15 cellular contexts compared by ENCODE assay signal in the genomic region with DNA sequence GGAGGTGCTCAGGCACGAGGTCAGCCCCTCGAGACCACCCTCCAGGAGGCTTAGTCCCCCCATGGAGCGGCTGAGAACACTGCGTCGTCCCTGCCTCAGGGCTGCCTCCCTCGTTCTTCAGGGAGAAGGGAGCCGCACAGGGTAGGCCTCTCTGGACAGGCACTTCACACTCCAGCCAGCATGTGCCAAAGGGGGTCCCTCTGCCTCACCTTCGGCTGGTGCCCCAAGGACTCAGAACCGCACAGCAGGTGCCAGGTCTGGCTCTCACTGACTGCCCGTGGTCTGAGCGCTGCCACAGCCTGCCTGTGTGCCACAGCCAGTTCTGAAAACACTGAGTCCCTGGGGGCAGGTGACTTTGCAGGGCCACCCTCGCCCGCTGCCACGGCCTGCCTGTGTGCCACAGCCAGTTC. TPM values are rescaled to one million over a fixed set of nuclear protein-coding genes. Genes with fewer than 3 reads are reported as not detected.
A peak's percentile ranks its signal among the peaks of the same experiment; 100 is the strongest.
DNase-seq lines count a peak whose midpoint lies in the region; ATAC-seq and TF ChIP-seq lines count a peak whose summit lies in the region.
"Had no signal": no experiment of that assay in that cellular context is flagged by ENCODE, and none has a peak within 500 bp of the region (broad histone marks: within the 10 kb centered on the region; RNA-seq: fewer than 3 reads in every experiment).

No MANE protein-coding gene starts in this region.

- no peak for TF ChIP-seq POLR2A in body of pancreas (IDR thresholded peaks at IDR 0.05)

- no peaks in the 10 kb centered on the region for H3K27me3 ChIP-seq in DND-41 (ENCODE audit: insufficient read depth, low read length, poor library complexity)
- no peaks in the 10 kb centered on the region for H3K27me3 ChIP-seq in OCI-LY1 (ENCODE audit: insufficient read depth, low read length)
- peaks cover 0 to 15% of the 10 kb centered on the region in 2 donors for H3K27me3 ChIP-seq in body of pancreas

- no peaks in the 10 kb centered on the region for H3K4me1 ChIP-seq in DND-41 (ENCODE audit: insufficient read depth, low read length)
- peaks cover 41% of the 10 kb centered on the region for H3K4me1 ChIP-seq in OCI-LY1 (ENCODE audit: insufficient read depth, low read length, severe bottlenecking)
- no peaks in the 10 kb centered on the region for H3K4me1 ChIP-seq in body of pancreas

- H3K27ac Mint-ChIP-seq in stimulated activated naive B cell treated with anti-CD40 and anti-IgM and Interleukin-4, amounts not matched to agents 10 μg/mL and 1 μg/mL and 100 μg/mL, for 72 hours: peak overlapping the region; percentile 86

- WGBS in body of pancreas, 2 donors: 60 to 83% methylated on average over 1 to 14 of the region's 14 CpGs

- H3F3A ChIP-seq in OCI-LY1 (ENCODE audit: insufficient read depth, low read length): no peaks in the 10 kb centered on the region; the same call in 1 of the 2 replicates

- 0 out of 3 replicates have a peak, but pooled peaks have one; percentile 7 for ATAC-seq in DND-41 (ENCODE audit: insufficient read depth, low read depth)
- peak; percentile 19 for ATAC-seq in left lobe of liver
- peak; percentile 26 to 39 for ATAC-seq in stimulated activated naive B cell treated with anti-CD40 and anti-IgM and Interleukin-4, amounts not matched to agents 10 μg/mL and 1 μg/mL and 100 μg/mL, for 72 hours (replicated peaks)
- no peak for ATAC-seq in GM21737 (IDR thresholded peaks at IDR 0.05; ENCODE audit: unreplicated experiment)
- ATAC-seq in body of pancreas: no peak

- peaks cover 42 to 73% of the 10 kb centered on the region in 2 donors for H3K4me1 Mint-ChIP-seq in stimulated activated naive B cell treated with anti-CD40 and anti-IgM and Interleukin-4, amounts not matched to agents 10 μg/mL and 1 μg/mL and 100 μg/mL, for 72 hours

- peaks cover 33 to 38% of the 10 kb centered on the region in 2 donors for H3K36me3 Mint-ChIP-seq in stimulated activated naive B cell treated with anti-CD40 and anti-IgM and Interleukin-4, amounts not matched to agents 10 μg/mL and 1 μg/mL and 100 μg/mL, for 72 hours

- no peaks in the 10 kb centered on the region for H3K9me3 Mint-ChIP-seq in stimulated activated naive B cell treated with anti-CD40 and anti-IgM and Interleukin-4, amounts not matched to agents 10 μg/mL and 1 μg/mL and 100 μg/mL, for 72 hours

- no peak overlapping the region for H3K27ac ChIP-seq in DND-41 (ENCODE audit: low read length)
- H3K27ac ChIP-seq in OCI-LY1 (ENCODE audit: low read depth, low read length, poor library complexity, severe bottlenecking): peak overlapping the region; percentile 92
- no peak overlapping the region for H3K27ac ChIP-seq in body of pancreas
- H3K27ac ChIP-seq: PC-9 had no signal

- H3K9ac ChIP-seq in DND-41 (ENCODE audit: low read depth, low read length): no peak overlapping the region
- H3K9ac ChIP-seq in OCI-LY1 (ENCODE audit: low read length): peak overlapping the region; percentile 44; the same call in 1 of the 2 replicates
- H3K9ac ChIP-seq: SK-N-SH had no signal

- H3K4me3 ChIP-seq in DND-41 (ENCODE audit: low read depth in 1 of 2, low read length in 2 of 2) (no peak overlapping the region), OCI-LY1 (ENCODE audit: low read depth, low read length, poor library complexity, severe bottlenecking) (peak overlapping the region; percentile 25), body of pancreas (no peak overlapping the region)
- H3K4me3 ChIP-seq: PC-9 had no signal

- H3K36me3 ChIP-seq in DND-41 (ENCODE audit: insufficient read depth, low read length) (no peaks in the 10 kb centered on the region; the same call in 1 of the 2 replicates), OCI-LY1 (ENCODE audit: insufficient read depth, low read length) (peaks cover 5% of the 10 kb centered on the region; the same call in 1 of the 2 replicates), body of pancreas (replicated peaks in 1 of 2; ENCODE audit: insufficient read depth in 1 of 2, low read depth in 2 of 2) (no peaks in the 10 kb centered on the region)

- H3K4me2 ChIP-seq in DND-41 (ENCODE audit: insufficient read depth, low read length): no peak overlapping the region
- peak overlapping the region; percentile 51; the same call in 1 of the 2 replicates for H3K4me2 ChIP-seq in OCI-LY1 (ENCODE audit: low read length)
- H3K4me2 ChIP-seq: PC-9, SK-N-SH had no signal

- H3K9me2 ChIP-seq in OCI-LY1 (ENCODE audit: low read depth, low read length): no peaks in the 10 kb centered on the region
- H3K9me2 ChIP-seq: SK-N-SH had no signal

- DNase-seq in DND-41 (no peak), left lobe of liver (ENCODE audit: low spot score) (no peak), body of pancreas (no peak), NK-92 (lab: John Stamatoyannopoulos, UW; ENCODE audit: unreplicated experiment) (no peak)
- DNase-seq in stimulated activated naive B cell treated with anti-CD40 and anti-IgM and Interleukin-4, amounts not matched to agents 10 μg/mL and 1 μg/mL and 100 μg/mL, for 72 hours: peak; percentile 33
- DNase-seq: C1 segment of cervical spinal cord, DMS 273 treated with DMSO at 0.1 percent for 48 hours, NCI-H1092, NCI-H187, NCI-H69, PC-9, Right ventricle myocardium superior had no signal

- H3K4me3 Mint-ChIP-seq in stimulated activated naive B cell treated with anti-CD40 and anti-IgM and Interleukin-4, amounts not matched to agents 10 μg/mL and 1 μg/mL and 100 μg/mL, for 72 hours: peak overlapping the region; percentile 70

- TF ChIP-seq CTCF in DND-41 (IDR thresholded peaks at IDR 0.05; ENCODE audit: borderline replicate concordance, extremely low read depth, low read length, poor library complexity, severe bottlenecking): no peak
- TF ChIP-seq CTCF in OCI-LY1 (IDR thresholded peaks at IDR 0.05; ENCODE audit: low read length): no peak
- no peak for TF ChIP-seq CTCF in body of pancreas (IDR thresholded peaks at IDR 0.05)

- H3K79me2 ChIP-seq in DND-41 (ENCODE audit: insufficient read depth, low read length): no peaks in the 10 kb centered on the region
- no peaks in the 10 kb centered on the region; the same call in 1 of the 2 replicates for H3K79me2 ChIP-seq in OCI-LY1 (ENCODE audit: insufficient read depth, low read length)

- H4K20me1 ChIP-seq in DND-41 (ENCODE audit: insufficient read depth, low read length) (no peaks in the 10 kb centered on the region), OCI-LY1 (ENCODE audit: insufficient read depth, low read length) (no peaks in the 10 kb centered on the region)

- H3K9me3 ChIP-seq in DND-41 (ENCODE audit: insufficient read depth, low read length, severe bottlenecking) (no peaks in the 10 kb centered on the region), OCI-LY1 (ENCODE audit: low read length) (no peaks in the 10 kb centered on the region), body of pancreas (no peaks in the 10 kb centered on the region)
- H3K9me3 ChIP-seq: SK-N-SH had no signal

- H2AFZ ChIP-seq in DND-41 (ENCODE audit: low read depth, low read length) (no peak overlapping the region), OCI-LY1 (ENCODE audit: low read length) (no peak overlapping the region)
- H2AFZ ChIP-seq: PC-9 had no signal

- no peaks in the 10 kb centered on the region for H3K27me3 Mint-ChIP-seq in stimulated activated naive B cell treated with anti-CD40 and anti-IgM and Interleukin-4, amounts not matched to agents 10 μg/mL and 1 μg/mL and 100 μg/mL, for 72 hours

- intact Hi-C loops in body of pancreas (cut with DNase I): no loop called here

RNA-seq across cellular contexts. Expression of gene P2RX5, which starts 7.1 kb away (rescaled TPM):
- total RNA-seq in left lobe of liver (not detected), body of pancreas (under 1 TPM; 0.52 to 0.99 TPM)

RNA-seq across cellular contexts. Expression of gene EMC6, which starts 20.2 kb away (rescaled TPM):
- total RNA-seq in left lobe of liver (26.6 TPM), body of pancreas (1 to 10 TPM; 5.9 to 8.3 TPM)

RNA-seq across cellular contexts. Expression of gene TAX1BP3, which starts 20.5 kb away (rescaled TPM):
- 12.4 TPM for total RNA-seq in left lobe of liver
- 10 to 100 TPM; 72.9 to 82.7 TPM for total RNA-seq in body of pancreas

RNA-seq across cellular contexts. Expression of gene HASPIN, which starts 34.8 kb away (rescaled TPM):
- 0.05 TPM for total RNA-seq in left lobe of liver
- total RNA-seq in body of pancreas: not detected

RNA-seq across cellular contexts. Expression of gene CTNS, which starts 52.3 kb away (rescaled TPM):
- total RNA-seq in left lobe of liver (8.7 TPM), body of pancreas (10 to 100 TPM; 15.8 to 29.3 TPM)

Comparison
In these comparisons a context has a peak if more than half of its experiments do, and no peak if none do; other contexts are left out.
1. ATAC-seq: peak in DND-41 (single experiment), left lobe of liver (single experiment) and stimulated activated naive B cell treated with anti-CD40 and anti-IgM and Interleukin-4, amounts not matched to agents 10 μg/mL and 1 μg/mL and 100 μg/mL, for 72 hours (2 of 2); none in GM21737 (single experiment) and body of pancreas (single experiment).